8 cellular contexts compared by ENCODE assay signal in the genomic region with DNA sequence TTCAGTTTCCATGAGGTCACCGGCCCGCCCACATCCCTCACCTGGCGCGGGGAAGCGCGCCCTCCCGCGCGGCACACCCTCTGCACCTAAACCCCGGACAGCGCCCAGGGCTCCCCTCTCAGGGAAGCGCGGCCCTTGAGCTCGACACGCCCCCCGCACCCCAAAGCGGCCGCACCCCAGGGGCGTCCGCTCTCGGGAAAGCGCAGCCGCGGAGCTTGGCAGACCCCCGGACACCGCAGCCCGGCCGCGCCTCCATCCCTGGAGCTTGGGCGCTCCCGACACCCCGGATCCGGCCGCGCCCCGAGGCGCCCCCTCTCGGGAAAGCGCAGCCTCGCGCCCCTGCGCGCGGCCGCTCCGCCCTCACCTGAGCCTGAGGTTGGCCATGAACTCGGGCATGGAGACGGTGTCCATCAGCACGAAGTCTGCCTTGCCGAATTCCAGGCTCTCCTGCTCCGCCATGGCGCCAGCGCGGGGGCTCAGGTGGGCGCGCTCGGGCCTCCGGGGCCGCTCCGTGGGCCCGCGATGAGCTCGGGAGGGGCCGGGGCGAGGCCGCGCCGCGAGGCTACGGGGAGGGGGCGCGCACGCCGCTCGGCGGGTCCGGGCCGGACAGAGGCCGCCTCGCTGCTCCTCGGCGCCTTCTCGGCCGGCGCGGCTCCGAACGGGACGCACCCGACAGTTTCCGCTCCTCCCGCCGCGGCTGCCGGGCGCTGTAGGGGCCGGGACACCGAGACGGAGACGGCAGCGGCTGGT. TPM values are rescaled to one million over a fixed set of nuclear protein-coding genes. Genes with fewer than 3 reads are reported as not detected.
A peak's percentile ranks its signal among the peaks of the same experiment; 100 is the strongest.
DNase-seq lines count a peak whose midpoint lies in the region; ATAC-seq and TF ChIP-seq lines count a peak whose summit lies in the region.

A gene (minus strand): TSS at position 711 of the 750 bp plus-strand sequence. CDS start 252 bp downstream, at position 459.

- no peaks in the 10 kb centered on the region for H3K27me3 Mint-ChIP-seq in activated naive CD8-positive, alpha-beta T cell treated with anti-CD3 and anti-CD28 coated beads for 36 hours

- peak within 1 kb of the TSS; percentile 82 for H3K27ac Mint-ChIP-seq in activated naive CD8-positive, alpha-beta T cell treated with anti-CD3 and anti-CD28 coated beads for 36 hours

- peak; percentile 38 for TF ChIP-seq CTCF in BJ (IDR thresholded peaks at IDR 0.05; ENCODE audit: insufficient read depth, low read depth, low read length)
- TF ChIP-seq CTCF in right atrium auricular region (IDR thresholded peaks at IDR 0.05) = peak in 1 of 2 donors; percentile 73
- peak in 2 of 3 experiments; percentile 5 to 29 for TF ChIP-seq CTCF in vagina (IDR thresholded peaks at IDR 0.05)

- peak; percentile 55 for ATAC-seq in HG03439 (IDR thresholded peaks at IDR 0.05; ENCODE audit: unreplicated experiment)

- no peaks in the 10 kb centered on the region for H3K36me3 Mint-ChIP-seq in activated naive CD8-positive, alpha-beta T cell treated with anti-CD3 and anti-CD28 coated beads for 36 hours

- H3K4me3 ChIP-seq in BJ (ENCODE audit: low read depth, low read length) = peak within 1 kb of the TSS; percentile 82
- peak within 1 kb of the TSS; percentile 73 for H3K4me3 ChIP-seq in SJSA1
- peak within 1 kb of the TSS; percentile 76 to 92 for H3K4me3 ChIP-seq in right atrium auricular region
- peak within 1 kb of the TSS; percentile 75 to 81 for H3K4me3 ChIP-seq in vagina

- peak within 1 kb of the TSS; percentile 91 for H3K4me3 Mint-ChIP-seq in activated naive CD8-positive, alpha-beta T cell treated with anti-CD3 and anti-CD28 coated beads for 36 hours

- peaks cover 9% of the 10 kb centered on the region for H3K4me1 Mint-ChIP-seq in activated naive CD8-positive, alpha-beta T cell treated with anti-CD3 and anti-CD28 coated beads for 36 hours

- POLR2A ChIA-PET in BJ (lab: Charles Lee) = no interaction called here

- H3K4me1 ChIP-seq in SJSA1 (replicated peaks) (peaks cover 16% of the 10 kb centered on the region), right atrium auricular region (peaks cover 0 to 20% of the 10 kb centered on the region in 2 donors), vagina (peaks cover 36% of the 10 kb centered on the region)

- no peaks in the 10 kb centered on the region for H3K9me3 Mint-ChIP-seq in activated naive CD8-positive, alpha-beta T cell treated with anti-CD3 and anti-CD28 coated beads for 36 hours

- H3K27me3 ChIP-seq in BJ (ENCODE audit: control insufficient read depth, insufficient read depth, low read length) = no peaks in the 10 kb centered on the region; the same call in 1 of the 2 replicates
- peaks cover 24% of the 10 kb centered on the region for H3K27me3 ChIP-seq in SJSA1 (replicated peaks)
- H3K27me3 ChIP-seq in right atrium auricular region = no peaks in the 10 kb centered on the region
- H3K27me3 ChIP-seq in vagina = no peaks in the 10 kb centered on the region

- TF ChIP-seq POLR2A in vagina (IDR thresholded peaks at IDR 0.05) = peak in 1 of 2 donors; percentile 83

- H3K9me3 ChIP-seq in SJSA1 (replicated peaks) = no peaks in the 10 kb centered on the region
- no peaks in the 10 kb centered on the region for H3K9me3 ChIP-seq in right atrium auricular region
- H3K9me3 ChIP-seq in vagina = no peaks in the 10 kb centered on the region

- H3K27ac ChIP-seq in SJSA1 (no peak within 1 kb of the TSS), right atrium auricular region (peak within 1 kb of the TSS; percentile 86 to 96), vagina (peak within 1 kb of the TSS; percentile 95)

- CTCF ChIA-PET in BJ (lab: Yijun Ruan, JAX) = interaction anchor here (0.8 to 6.5 kb wide), 50 partner anchors 8 to 392 kb away, joined by 3 to 133 read pairs (median 6); a partner anchor contains a TSS

- no peak for DNase-seq in BJ (ENCODE audit: low read depth)
- peak; percentile 39 for DNase-seq in GM19238 (ENCODE audit: insufficient read length, low spot score)
- DNase-seq in SJSA1 (ENCODE audit: low read depth in 1 of 2, low spot score in 2 of 2) = peak in 1 of 2 experiments; percentile 4
- DNase-seq in activated naive CD8-positive, alpha-beta T cell treated with anti-CD3 and anti-CD28 coated beads for 36 hours = peak; percentile 75
- no peak for DNase-seq in right atrium auricular region (ENCODE audit: low spot score)
- peak; percentile 77 for DNase-seq in retina
- no peak for DNase-seq in vagina (ENCODE audit: extremely low spot score in 2 of 2)

- H3K36me3 ChIP-seq in BJ (ENCODE audit: control insufficient read depth, insufficient read depth, low read length) (no peaks in the 10 kb centered on the region), SJSA1 (no peaks in the 10 kb centered on the region; the same call in 1 of the 2 replicates), right atrium auricular region (no peaks in the 10 kb centered on the region), vagina (no peaks in the 10 kb centered on the region)

- intact Hi-C loops in vagina (cut with DNase I) = loop anchor here (5.0 kb wide), 2 partner anchors 79 to 94 kb away; no protein-coding TSS in a partner anchor

RNA-seq across cellular contexts. Expression of the gene that starts here (rescaled TPM):
- polyA plus RNA-seq in BJ (2011; rRNA removed) = 23.6 and 30.0 TPM in 2 replicates
- polyA minus RNA-seq in BJ (2011; rRNA and poly(A)+ RNA removed) = 34.5 and 39.4 TPM in 2 replicates
- 1.1 and 1.7 TPM in 2 replicates for total RNA-seq in SJSA1 (2014; rRNA removed; shearing (Covaris generic))
- total RNA-seq in activated naive CD8-positive, alpha-beta T cell treated with anti-CD3 and anti-CD28 coated beads for 36 hours = 1 to 10 TPM; 7.0 to 7.8 TPM
- 10 to 100 TPM; 21.9 to 25.1 TPM for total RNA-seq in right atrium auricular region
- 44.7 TPM for total RNA-seq in vagina

Comparison
In these comparisons a context has a peak if more than half of its experiments do, and no peak if none do; other contexts are left out.
1. DNase-seq: peak in GM19238 (single experiment), activated naive CD8-positive, alpha-beta T cell treated with anti-CD3 and anti-CD28 coated beads for 36 hours (single experiment) and retina (single experiment); none in BJ (single experiment), right atrium auricular region (single experiment) and vagina (0 of 2).
2. Peak in every context shown above with its lines, with median percentiles within 50 percentile points of each other: H3K4me3 ChIP-seq.